Comparison of ENCODE assay signal across 8 cellular contexts in genomic region chr2:74553892-74554820, GRCh38. TPM values are rescaled to one million over a fixed set of nuclear protein-coding genes. Genes with fewer than 3 reads are reported as not detected.
DNase-seq lines count a peak whose midpoint lies in the region; ATAC-seq, FAIRE-seq and TF ChIP-seq lines count a peak whose summit lies in the region.

Gene DOK1, plus strand, starts transcription at chr2:74554720. Its CDS starts 35 bp downstream, at chr2:74554755.
A gene with protein sequence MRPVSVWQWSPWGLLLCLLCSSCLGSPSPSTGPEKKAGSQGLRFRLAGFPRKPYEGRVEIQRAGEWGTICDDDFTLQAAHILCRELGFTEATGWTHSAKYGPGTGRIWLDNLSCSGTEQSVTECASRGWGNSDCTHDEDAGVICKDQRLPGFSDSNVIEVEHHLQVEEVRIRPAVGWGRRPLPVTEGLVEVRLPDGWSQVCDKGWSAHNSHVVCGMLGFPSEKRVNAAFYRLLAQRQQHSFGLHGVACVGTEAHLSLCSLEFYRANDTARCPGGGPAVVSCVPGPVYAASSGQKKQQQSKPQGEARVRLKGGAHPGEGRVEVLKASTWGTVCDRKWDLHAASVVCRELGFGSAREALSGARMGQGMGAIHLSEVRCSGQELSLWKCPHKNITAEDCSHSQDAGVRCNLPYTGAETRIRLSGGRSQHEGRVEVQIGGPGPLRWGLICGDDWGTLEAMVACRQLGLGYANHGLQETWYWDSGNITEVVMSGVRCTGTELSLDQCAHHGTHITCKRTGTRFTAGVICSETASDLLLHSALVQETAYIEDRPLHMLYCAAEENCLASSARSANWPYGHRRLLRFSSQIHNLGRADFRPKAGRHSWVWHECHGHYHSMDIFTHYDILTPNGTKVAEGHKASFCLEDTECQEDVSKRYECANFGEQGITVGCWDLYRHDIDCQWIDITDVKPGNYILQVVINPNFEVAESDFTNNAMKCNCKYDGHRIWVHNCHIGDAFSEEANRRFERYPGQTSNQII (minus strand): TSS chr2:74553942. CDS start chr2:74552634, 1,308 bp downstream.

- WGBS in gastroesophageal sphincter (ENCODE audit: low coverage in 1 of 2), 2 donors = 2% methylated on average over 7 of the region's 73 CpGs
- 2% methylated on average over 18 of the region's 73 CpGs for WGBS in suprapubic skin

- TF ChIP-seq EP300 in gastroesophageal sphincter (IDR thresholded peaks at IDR 0.05) (peak; percentile 22), suprapubic skin (IDR thresholded peaks at IDR 0.05) (no peak)

- TF ChIP-seq CTCF in gastroesophageal sphincter (IDR thresholded peaks at IDR 0.05) (peak in 2 of 4 experiments; percentile 4 to 18), suprapubic skin (IDR thresholded peaks at IDR 0.05) (no peak)

- peaks cover 10% of the 10 kb centered on the region for H3K4me1 ChIP-seq in SJCRH30
- H3K4me1 ChIP-seq in gastroesophageal sphincter = peaks cover 0 to 47% (median 15%) of the 10 kb centered on the region in 3 donors
- H3K4me1 ChIP-seq in suprapubic skin = peaks cover 30% of the 10 kb centered on the region

- H3K27me3 ChIP-seq in SJCRH30 (peaks cover 3% of the 10 kb centered on the region; the same call in 1 of the 2 replicates), gastroesophageal sphincter (no peaks in the 10 kb centered on the region), suprapubic skin (peaks cover 16% of the 10 kb centered on the region)

- TF ChIP-seq POLR2A in gastroesophageal sphincter (IDR thresholded peaks at IDR 0.05) = no peak
- TF ChIP-seq POLR2A in suprapubic skin (IDR thresholded peaks at IDR 0.05) = no peak

- peak; percentile 23 for ATAC-seq in GM19468 (IDR thresholded peaks at IDR 0.05; ENCODE audit: extremely low read depth, unreplicated experiment)
- peak; percentile 92 for ATAC-seq in gastroesophageal sphincter

- DNase-seq in COR-L47 (lab: John Stamatoyannopoulos, UW) (peak; percentile 63), HTR-8/SVneo (ENCODE audit: insufficient read length, low spot score) (peak; percentile 94), SJCRH30 (peak; percentile 81 to 83), occipital lobe (lab: John Stamatoyannopoulos, UW) (peak; percentile 37), suprapubic skin (ENCODE audit: low spot score in 2 of 2) (peak; percentile 89 to 90)
- peak; percentile 85 for DNase-seq in activated naive CD4-positive, alpha-beta T cell treated with Interleukin-2 at 50 U/mL for 16 hours

- H3K36me3 ChIP-seq in SJCRH30 = no peaks in the 10 kb centered on the region
- peaks cover 0 to 11% of the 10 kb centered on the region in 2 donors for H3K36me3 ChIP-seq in gastroesophageal sphincter
- H3K36me3 ChIP-seq in suprapubic skin = no peaks in the 10 kb centered on the region

- H3K4me3 ChIP-seq in SJCRH30 (peak within 1 kb of the TSS; percentile 61), gastroesophageal sphincter (peak within 1 kb of the TSS; percentile 54 to 84), suprapubic skin (peak within 1 kb of the TSS; percentile 56)

- peak; percentile 66 for FAIRE-seq in HTR-8/SVneo (lab: Jason Lieb, UNC)

- H3K9me3 ChIP-seq in SJCRH30 (replicated peaks) = no peaks in the 10 kb centered on the region
- H3K9me3 ChIP-seq in gastroesophageal sphincter = no peaks in the 10 kb centered on the region
- no peaks in the 10 kb centered on the region for H3K9me3 ChIP-seq in suprapubic skin

- peak within 1 kb of the TSS; percentile 47; the same call in 1 of the 2 replicates for H3K27ac ChIP-seq in SJCRH30
- peak within 1 kb of the TSS; percentile 59 to 95 (median 92) for H3K27ac ChIP-seq in gastroesophageal sphincter
- peak within 1 kb of the TSS; percentile 78 for H3K27ac ChIP-seq in suprapubic skin

RNA-seq across cellular contexts. Expression of gene DOK1, which starts in this region (rescaled TPM):
- total RNA-seq in SJCRH30 (2014; rRNA removed; shearing (Covaris generic)) = 1.7 and 4.4 TPM in 2 replicates
- total RNA-seq in gastroesophageal sphincter (10 to 100 TPM; 16.3 to 28.8 (median 19.5) TPM), occipital lobe (3.4 TPM), suprapubic skin (10 to 100 TPM in 1 of 4 donors, 1 to 10 TPM in 3; 3.3 to 10.6 (median 5.4) TPM)

RNA-seq across cellular contexts. Expression of the second gene that starts in this region (rescaled TPM):
- total RNA-seq in SJCRH30 (2014; rRNA removed; shearing (Covaris generic)) = 16.8 and 19.0 TPM in 2 replicates
- total RNA-seq in gastroesophageal sphincter (10 to 100 TPM in 1 of 4 donors, 1 to 10 TPM in 3; 7.2 to 13.2 (median 8.6) TPM), occipital lobe (16.1 TPM), suprapubic skin (1 to 10 TPM in 3 of 4 donors, under 1 TPM in 1; 0.23 to 3.8 (median 1.5) TPM)

Comparison
In these comparisons a context has a peak if more than half of its experiments do, and no peak if none do; other contexts are left out.
1. Peak in every context shown above with its lines: DNase-seq, ATAC-seq, H3K4me3 ChIP-seq and H3K27ac ChIP-seq.
2. DNase-seq: peak in every context shown above with its lines; median percentile 94 in HTR-8/SVneo; 90 in suprapubic skin; 85 in activated naive CD4-positive, alpha-beta T cell treated with Interleukin-2 at 50 U/mL for 16 hours; 82 in SJCRH30; 63 in COR-L47; 37 in occipital lobe.